24 cellular contexts compared by ENCODE assay signal in the genomic region with DNA sequence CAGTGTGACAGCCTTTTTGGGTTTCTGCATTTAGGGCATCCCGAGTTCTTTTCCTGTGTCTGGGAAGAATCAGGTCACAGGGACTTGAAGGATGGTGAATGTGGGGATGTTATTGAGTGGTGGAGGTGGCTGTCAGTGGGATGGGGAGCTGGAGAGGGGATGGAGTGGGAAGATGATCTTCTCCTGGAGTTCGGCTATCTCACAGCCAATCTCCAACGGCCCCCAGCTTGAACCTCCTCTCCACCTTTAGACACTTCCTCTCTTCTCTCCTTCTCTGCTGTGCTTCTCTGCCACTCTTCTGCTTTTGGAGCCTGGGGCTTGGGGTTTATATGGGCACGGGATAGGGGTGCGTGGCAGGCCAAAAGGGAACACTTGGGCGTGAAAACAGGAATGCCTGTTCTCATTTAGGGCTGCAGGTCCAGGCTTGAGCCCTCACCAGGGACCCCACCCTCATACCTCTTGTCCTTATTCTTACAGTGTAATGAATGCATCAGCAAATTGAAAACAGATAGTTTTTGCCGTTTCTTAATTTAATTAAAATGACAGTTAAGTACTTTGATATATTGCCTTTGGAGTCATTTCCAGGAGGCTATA. TPM values are rescaled to one million over a fixed set of nuclear protein-coding genes. Genes with fewer than 3 reads are reported as not detected.
DNase-seq lines count a peak whose midpoint lies in the region; ATAC-seq and TF ChIP-seq lines count a peak whose summit lies in the region.
"Had no signal": no experiment of that assay in that cellular context is flagged by ENCODE, and none has a peak within 500 bp of the region (broad histone marks: within the 10 kb centered on the region; RNA-seq: fewer than 3 reads in every experiment).

No MANE protein-coding gene starts in this region.

- no peak for TF ChIP-seq CTCF in Calu3 (IDR thresholded peaks at IDR 0.05; ENCODE audit: unreplicated experiment)
- TF ChIP-seq CTCF in gastroesophageal sphincter (IDR thresholded peaks at IDR 0.05): no peak

- no peak for TF ChIP-seq EP300 in gastroesophageal sphincter (IDR thresholded peaks at IDR 0.05)

- peaks cover 11 to 17% of the 10 kb centered on the region in 2 donors for H3K4me1 ChIP-seq in naive thymus-derived CD4-positive, alpha-beta T cell (ENCODE audit: control insufficient read depth in 2 of 2, insufficient read depth in 2 of 2, low read length in 2 of 2)
- H3K4me1 ChIP-seq in gastroesophageal sphincter: peaks cover 0 to 49% (median 0%) of the 10 kb centered on the region in 3 donors

- peaks cover 5% of the 10 kb centered on the region for H3K36me3 Mint-ChIP-seq in activated CD4-positive, alpha-beta T cell treated with anti-CD3 and anti-CD28 coated beads, Interleukin-2, amount 10 ng/mL, durations not matched to agents 24 days and 14 days (ENCODE audit: low read depth)
- peaks cover 12% of the 10 kb centered on the region for H3K36me3 Mint-ChIP-seq in Calu3 (ENCODE audit: insufficient read depth, unreplicated experiment)
- H3K36me3 Mint-ChIP-seq in activated T-helper 1 cell treated with anti-CD3 and anti-CD28 coated beads, Interleukin-12 subunit alpha, Interleukin-12 subunit beta, Interleukin-2, Interleukin-4 antibody, amounts not matched to agents 30 ng/mL and 10 ng/mL and 1 ng/mL, durations not matched to agents 14 hours and 24 hours and 36 hours (ENCODE audit: low read depth): peaks cover 3% of the 10 kb centered on the region
- peaks cover 0 to 37% (median 6%) of the 10 kb centered on the region in 5 donors for H3K36me3 Mint-ChIP-seq in naive thymus-derived CD4-positive, alpha-beta T cell
- H3K36me3 Mint-ChIP-seq in immature natural killer cell: peaks cover 0 to 4% (median 0%) of the 10 kb centered on the region in 3 donors

- peaks cover 37% of the 10 kb centered on the region for H3K4me1 Mint-ChIP-seq in activated CD4-positive, alpha-beta T cell treated with anti-CD3 and anti-CD28 coated beads, Interleukin-2, amount 10 ng/mL, durations not matched to agents 24 days and 14 days
- H3K4me1 Mint-ChIP-seq in Calu3 (ENCODE audit: low read depth, unreplicated experiment): peaks cover 43% of the 10 kb centered on the region
- H3K4me1 Mint-ChIP-seq in activated T-helper 1 cell treated with anti-CD3 and anti-CD28 coated beads, Interleukin-12 subunit alpha, Interleukin-12 subunit beta, Interleukin-2, Interleukin-4 antibody, amounts not matched to agents 30 ng/mL and 10 ng/mL and 1 ng/mL, durations not matched to agents 14 hours and 24 hours and 36 hours (ENCODE audit: low read depth): peaks cover 41% of the 10 kb centered on the region
- peaks cover 20 to 88% (median 62%) of the 10 kb centered on the region in 7 donors for H3K4me1 Mint-ChIP-seq in naive thymus-derived CD4-positive, alpha-beta T cell
- peaks cover 57 to 83% of the 10 kb centered on the region in 2 donors for H3K4me1 Mint-ChIP-seq in immature natural killer cell

- H3K36me3 ChIP-seq in naive thymus-derived CD4-positive, alpha-beta T cell (ENCODE audit: control insufficient read depth in 2 of 3, insufficient read depth in 3 of 3, low read length in 3 of 3): peaks cover 0 to 7% (median 0%) of the 10 kb centered on the region in 3 experiments
- H3K36me3 ChIP-seq in gastroesophageal sphincter: peaks cover 0 to 8% of the 10 kb centered on the region in 2 donors

- intact Hi-C loops in activated CD4-positive, alpha-beta T cell treated with anti-CD3 and anti-CD28 coated beads, Interleukin-2, amount 10 ng/mL, durations not matched to agents 24 days and 14 days (cut with micrococcal nuclease): no loop called here
- intact Hi-C loops in Calu3 (cut with micrococcal nuclease; ENCODE audit: unreplicated experiment): no loop called here
- intact Hi-C loops in activated T-helper 1 cell treated with anti-CD3 and anti-CD28 coated beads, Interleukin-12 subunit alpha, Interleukin-12 subunit beta, Interleukin-2, Interleukin-4 antibody, amounts not matched to agents 30 ng/mL and 10 ng/mL and 1 ng/mL, durations not matched to agents 14 hours and 24 hours and 36 hours (cut with micrococcal nuclease): no loop called here
- intact Hi-C loops in naive thymus-derived CD4-positive, alpha-beta T cell (cut with micrococcal nuclease): no loop called here

- ATAC-seq in naive thymus-derived CD4-positive, alpha-beta T cell: no peak
- no peak for ATAC-seq in gastroesophageal sphincter
- ATAC-seq: left cardiac atrium, pancreas, PC-3, right cardiac atrium had no signal

- H3K4me3 ChIP-seq in naive thymus-derived CD4-positive, alpha-beta T cell (ENCODE audit: low read length): no peak overlapping the region
- H3K4me3 ChIP-seq in gastroesophageal sphincter: no peak overlapping the region
- H3K4me3 ChIP-seq: GM23248, pancreas, upper lobe of left lung had no signal

- no TSS peak for BruUV-seq in Calu3 (replicated peaks; lab: Mats Ljungman, UMichigan)

- no peaks in the 10 kb centered on the region for H3K27me3 Mint-ChIP-seq in activated CD4-positive, alpha-beta T cell treated with anti-CD3 and anti-CD28 coated beads, Interleukin-2, amount 10 ng/mL, durations not matched to agents 24 days and 14 days
- H3K27me3 Mint-ChIP-seq in Calu3 (ENCODE audit: unreplicated experiment) (no peaks in the 10 kb centered on the region), immature natural killer cell (ENCODE audit: low read depth in 3 of 3) (peaks cover under 1 to 21% (median 7%) of the 10 kb centered on the region in 3 donors)
- H3K27me3 Mint-ChIP-seq in activated T-helper 1 cell treated with anti-CD3 and anti-CD28 coated beads, Interleukin-12 subunit alpha, Interleukin-12 subunit beta, Interleukin-2, Interleukin-4 antibody, amounts not matched to agents 30 ng/mL and 10 ng/mL and 1 ng/mL, durations not matched to agents 14 hours and 24 hours and 36 hours (ENCODE audit: insufficient read depth): no peaks in the 10 kb centered on the region
- H3K27me3 Mint-ChIP-seq in naive thymus-derived CD4-positive, alpha-beta T cell: no peaks in the 10 kb centered on the region
- H3K27me3 Mint-ChIP-seq: activated CD4-positive, alpha-beta memory T cell treated with anti-CD3 and anti-CD28 coated beads for 36 hours; brain had no signal

- no peaks in the 10 kb centered on the region for H3K9me3 Mint-ChIP-seq in activated CD4-positive, alpha-beta T cell treated with anti-CD3 and anti-CD28 coated beads, Interleukin-2, amount 10 ng/mL, durations not matched to agents 24 days and 14 days
- no peaks in the 10 kb centered on the region for H3K9me3 Mint-ChIP-seq in Calu3 (ENCODE audit: low read depth, unreplicated experiment)
- no peaks in the 10 kb centered on the region for H3K9me3 Mint-ChIP-seq in activated T-helper 1 cell treated with anti-CD3 and anti-CD28 coated beads, Interleukin-12 subunit alpha, Interleukin-12 subunit beta, Interleukin-2, Interleukin-4 antibody, amounts not matched to agents 30 ng/mL and 10 ng/mL and 1 ng/mL, durations not matched to agents 14 hours and 24 hours and 36 hours
- H3K9me3 Mint-ChIP-seq in naive thymus-derived CD4-positive, alpha-beta T cell: peaks cover 0 to 2% (median 0%) of the 10 kb centered on the region in 11 donors
- H3K9me3 Mint-ChIP-seq in immature natural killer cell: peaks cover 0 to 1% (median 0%) of the 10 kb centered on the region in 6 donors
- H3K9me3 Mint-ChIP-seq: activated CD4-positive, alpha-beta memory T cell treated with anti-CD3 and anti-CD28 coated beads for 36 hours had no signal

- CTCF ChIA-PET in Calu3 (lab: Charles Lee): no interaction called here
- CTCF ChIA-PET in naive thymus-derived CD4-positive, alpha-beta T cell (lab: Charles Lee): no interaction called here

- no peak overlapping the region for H3K4me3 Mint-ChIP-seq in activated CD4-positive, alpha-beta T cell treated with anti-CD3 and anti-CD28 coated beads, Interleukin-2, amount 10 ng/mL, durations not matched to agents 24 days and 14 days
- no peak overlapping the region for H3K4me3 Mint-ChIP-seq in Calu3 (ENCODE audit: low read depth, unreplicated experiment)
- H3K4me3 Mint-ChIP-seq in activated T-helper 1 cell treated with anti-CD3 and anti-CD28 coated beads, Interleukin-12 subunit alpha, Interleukin-12 subunit beta, Interleukin-2, Interleukin-4 antibody, amounts not matched to agents 30 ng/mL and 10 ng/mL and 1 ng/mL, durations not matched to agents 14 hours and 24 hours and 36 hours: peak overlapping the region; percentile 33
- peak overlapping the region in 7 of 10 donors; percentile 22 to 71 (median 66) for H3K4me3 Mint-ChIP-seq in naive thymus-derived CD4-positive, alpha-beta T cell
- no peak overlapping the region for H3K4me3 Mint-ChIP-seq in immature natural killer cell
- H3K4me3 Mint-ChIP-seq: activated CD4-positive, alpha-beta memory T cell treated with anti-CD3 and anti-CD28 coated beads for 36 hours; brain; endodermal cell had no signal

- no peak for TF ChIP-seq POLR2A in gastroesophageal sphincter (IDR thresholded peaks at IDR 0.05)

- WGBS in gastroesophageal sphincter (ENCODE audit: low coverage in 1 of 2), 2 donors: 70 to 84% methylated on average over 4 of the region's 7 CpGs

- H3K9me3 ChIP-seq in naive thymus-derived CD4-positive, alpha-beta T cell (ENCODE audit: control insufficient read depth in 2 of 3, low read length in 3 of 3): no peaks in the 10 kb centered on the region
- H3K9me3 ChIP-seq in gastroesophageal sphincter: no peaks in the 10 kb centered on the region
- H3K9me3 ChIP-seq: pancreas had no signal

- peak overlapping the region; percentile 15 for H3K27ac Mint-ChIP-seq in activated CD4-positive, alpha-beta T cell treated with anti-CD3 and anti-CD28 coated beads, Interleukin-2, amount 10 ng/mL, durations not matched to agents 24 days and 14 days
- H3K27ac Mint-ChIP-seq in Calu3 (ENCODE audit: unreplicated experiment) (peak overlapping the region; percentile 15), immature natural killer cell (peak overlapping the region in 1 of 6 donors; percentile 21)
- no peak overlapping the region for H3K27ac Mint-ChIP-seq in activated T-helper 1 cell treated with anti-CD3 and anti-CD28 coated beads, Interleukin-12 subunit alpha, Interleukin-12 subunit beta, Interleukin-2, Interleukin-4 antibody, amounts not matched to agents 30 ng/mL and 10 ng/mL and 1 ng/mL, durations not matched to agents 14 hours and 24 hours and 36 hours
- H3K27ac Mint-ChIP-seq in naive thymus-derived CD4-positive, alpha-beta T cell: peak overlapping the region in 7 of 9 donors; percentile 23 to 78 (median 59)
- H3K27ac Mint-ChIP-seq: activated CD4-positive, alpha-beta memory T cell treated with anti-CD3 and anti-CD28 coated beads for 36 hours; endodermal cell had no signal

- POLR2A ChIA-PET in naive thymus-derived CD4-positive, alpha-beta T cell (lab: Charles Lee): no interaction called here

- no peaks in the 10 kb centered on the region for H3K27me3 ChIP-seq in naive thymus-derived CD4-positive, alpha-beta T cell (ENCODE audit: control insufficient read depth in 2 of 2, insufficient read depth in 2 of 2, low read length in 2 of 2)
- H3K27me3 ChIP-seq in gastroesophageal sphincter: no peaks in the 10 kb centered on the region
- H3K27me3 ChIP-seq: pancreas, upper lobe of left lung had no signal

- DNase-seq in activated CD4-positive, alpha-beta T cell treated with anti-CD3 and anti-CD28 coated beads, Interleukin-2, amount 10 ng/mL, durations not matched to agents 24 days and 14 days: no peak
- DNase-seq in activated CD4-positive, alpha-beta T cell treated with anti-CD3 and anti-CD28 coated beads for 1 hour: no peak
- no peak for DNase-seq in Calu3
- DNase-seq in activated T-helper 1 cell treated with anti-CD3 and anti-CD28 coated beads, Interleukin-12 subunit alpha, Interleukin-12 subunit beta, Interleukin-2, Interleukin-4 antibody, amounts not matched to agents 30 ng/mL and 10 ng/mL and 1 ng/mL, durations not matched to agents 14 hours and 24 hours and 36 hours (ENCODE audit: low spot score): no peak
- no peak for DNase-seq in naive thymus-derived CD4-positive, alpha-beta T cell
- no peak for DNase-seq in middle frontal gyrus (ENCODE audit: extremely low spot score, low spot score)
- no peak for DNase-seq in immature natural killer cell
- DNase-seq: activated CD4-positive, alpha-beta memory T cell treated with anti-CD3 and anti-CD28 coated beads for 36 hours; endodermal cell; GM23248; Kasumi-1; left cardiac atrium; NCI-H187 treated with DMSO at 0.1 percent for 48 hours; NCI-H226; NCI-H748 treated with DMSO at 0.1 percent for 48 hours; pancreas; PC-3; right cardiac atrium; SHP77; stimulated activated CD4-positive, alpha-beta T cell treated with anti-CD3 and anti-CD28 coated beads, Interleukin-4, amount 100 ng/mL, for 24 hours; T-helper 1 cell; upper lobe of left lung had no signal

- H3K27ac ChIP-seq in naive thymus-derived CD4-positive, alpha-beta T cell (ENCODE audit: low read depth, low read length): peak overlapping the region; percentile 11
- H3K27ac ChIP-seq in gastroesophageal sphincter: no peak overlapping the region
- H3K27ac ChIP-seq: GM23248, pancreas, upper lobe of left lung had no signal

RNA-seq across cellular contexts. Expression of a gene that starts 37.5 kb away (rescaled TPM):
- total RNA-seq in activated CD4-positive, alpha-beta T cell treated with anti-CD3 and anti-CD28 coated beads, Interleukin-2, amount 10 ng/mL, durations not matched to agents 24 days and 14 days: 49.8 and 50.3 TPM in 2 replicates
- 87.5 and 89.2 TPM in 2 replicates for total RNA-seq in Calu3 (2022)
- total RNA-seq in activated T-helper 1 cell treated with anti-CD3 and anti-CD28 coated beads, Interleukin-12 subunit alpha, Interleukin-12 subunit beta, Interleukin-2, Interleukin-4 antibody, amounts not matched to agents 30 ng/mL and 10 ng/mL and 1 ng/mL, durations not matched to agents 14 hours and 24 hours and 36 hours: 50.4 and 53.5 TPM in 2 replicates
- 10 to 100 TPM; 46.2 to 79.5 (median 72.1) TPM for total RNA-seq in naive thymus-derived CD4-positive, alpha-beta T cell
- 10 to 100 TPM; 22.6 to 27.8 TPM for polyA plus RNA-seq in naive thymus-derived CD4-positive, alpha-beta T cell
- 100 to 1,000 TPM; 113 to 141 (median 130) TPM for total RNA-seq in gastroesophageal sphincter
- 10 to 100 TPM in 2 of 3 donors, 1 to 10 TPM in 1; 7.4 to 30.7 (median 12.0) TPM for polyA plus RNA-seq in immature natural killer cell

Comparison
In these comparisons a context has a peak if more than half of its experiments do, and no peak if none do; other contexts are left out.
1. H3K4me3 Mint-ChIP-seq: peak in activated T-helper 1 cell treated with anti-CD3 and anti-CD28 coated beads, Interleukin-12 subunit alpha, Interleukin-12 subunit beta, Interleukin-2, Interleukin-4 antibody, amounts not matched to agents 30 ng/mL and 10 ng/mL and 1 ng/mL, durations not matched to agents 14 hours and 24 hours and 36 hours (single experiment) and naive thymus-derived CD4-positive, alpha-beta T cell (7 of 10); none in activated CD4-positive, alpha-beta T cell treated with anti-CD3 and anti-CD28 coated beads, Interleukin-2, amount 10 ng/mL, durations not matched to agents 24 days and 14 days (single experiment), Calu3 (single experiment) and immature natural killer cell (0 of 5).